In the genomic region with DNA sequence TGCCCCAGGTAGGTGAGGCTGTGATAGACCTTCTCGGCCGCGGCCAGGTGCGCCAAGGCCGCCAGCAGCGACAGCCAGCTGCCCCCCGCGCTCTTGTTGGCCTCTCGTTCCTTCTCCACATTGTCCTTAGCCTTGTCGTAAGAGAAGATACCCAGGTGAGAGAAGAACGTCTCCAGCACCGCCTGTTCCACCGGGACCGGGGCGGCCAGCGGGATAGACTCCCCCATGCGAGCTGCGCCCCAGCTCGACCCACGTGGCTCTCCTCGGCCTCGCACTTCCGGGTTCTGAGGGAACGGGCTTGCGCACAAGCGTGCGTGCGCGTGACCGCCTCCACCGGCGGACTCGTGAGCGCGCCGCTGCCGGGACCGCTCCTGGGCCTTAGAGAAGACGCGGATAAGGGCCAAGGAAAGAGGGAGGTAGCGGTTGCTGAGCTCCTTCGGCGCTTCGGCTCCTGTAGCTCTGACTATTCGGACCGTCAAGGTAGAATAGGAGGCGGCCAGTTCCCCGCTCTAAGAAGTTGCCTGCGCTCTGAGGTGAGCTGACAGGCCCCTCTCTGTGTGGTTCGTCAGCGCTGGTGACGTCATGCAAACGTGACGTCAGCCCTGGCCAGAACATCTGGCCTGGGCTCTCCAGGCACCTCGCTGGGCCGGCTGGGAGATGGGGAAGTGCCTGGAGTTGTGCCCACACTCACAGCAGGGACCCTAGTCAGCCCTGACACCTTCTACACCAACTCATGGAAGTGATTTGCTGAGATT, we compare ENCODE assay signal across 1 cellular context.
TF ChIP-seq lines count a peak whose summit lies in the region.

TSS of gene KICS2 (minus strand) at position 286 of the 755 bp plus-strand sequence. CDS start at position 227, 59 bp downstream.

TF ChIP-seq in HepG2, 621 proteins besides CTCF, POLR2A, EP300 and RAD21 (continued from another document and continues in another):
- TF ChIP-seq, protein P1, sequence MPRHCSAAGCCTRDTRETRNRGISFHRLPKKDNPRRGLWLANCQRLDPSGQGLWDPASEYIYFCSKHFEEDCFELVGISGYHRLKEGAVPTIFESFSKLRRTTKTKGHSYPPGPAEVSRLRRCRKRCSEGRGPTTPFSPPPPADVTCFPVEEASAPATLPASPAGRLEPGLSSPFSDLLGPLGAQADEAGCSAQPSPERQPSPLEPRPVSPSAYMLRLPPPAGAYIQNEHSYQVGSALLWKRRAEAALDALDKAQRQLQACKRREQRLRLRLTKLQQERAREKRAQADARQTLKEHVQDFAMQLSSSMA (CRISPR knock-in tag; IDR thresholded peaks at IDR 0.05), result peak; percentile 71; the same call in 1 of the 2 replicates
- TF ChIP-seq LRRFIP1 (CRISPR knock-in tag; conservative IDR thresholded peaks at IDR 0.05) (no peak), ZNF136 (CRISPR knock-in tag; IDR thresholded peaks at IDR 0.05; ENCODE audit: low read depth) (no peak), ZNF20 (CRISPR knock-in tag; IDR thresholded peaks at IDR 0.05) (no peak), BRCA1 (CRISPR knock-in tag; IDR thresholded peaks at IDR 0.05) (no peak), PHF20 (CRISPR knock-in tag; IDR thresholded peaks at IDR 0.05) (peak; percentile 90), TGIF2 (CRISPR knock-in tag; IDR thresholded peaks at IDR 0.05) (peak; percentile 47), TOE1 (CRISPR knock-in tag; IDR thresholded peaks at IDR 0.05) (no peak), KLF16 (CRISPR knock-in tag; IDR thresholded peaks at IDR 0.05) (peak in 1 of 2 experiments; percentile 88; a peak in 2 of 4 replicates), RBM39 (IDR thresholded peaks at IDR 0.05; ENCODE audit: low read depth, low read length, poor library complexity, severe bottlenecking) (no peak), HNRNPUL1 (IDR thresholded peaks at IDR 0.05; ENCODE audit: low read depth, low read length) (no peak), ERF (CRISPR knock-in tag; IDR thresholded peaks at IDR 0.05) (peak; percentile 72), SUZ12 (IDR thresholded peaks at IDR 0.05; ENCODE audit: low read depth, low read length) (no peak), HMG20B (CRISPR knock-in tag; conservative IDR thresholded peaks at IDR 0.05) (0 out of 2 replicates have a peak, but pooled peaks have one; percentile 10), ZC3H4 (CRISPR knock-in tag; IDR thresholded peaks at IDR 0.05; ENCODE audit: borderline replicate concordance) (0 out of 2 replicates have a peak, but pooled peaks have one; percentile 56), SMAD9 (CRISPR knock-in tag; IDR thresholded peaks at IDR 0.05) (no peak), TRAFD1 (CRISPR knock-in tag; IDR thresholded peaks at IDR 0.05; ENCODE audit: borderline replicate concordance) (no peak), CERS6 (CRISPR knock-in tag; IDR thresholded peaks at IDR 0.05) (no peak), ZNF329 (CRISPR knock-in tag; IDR thresholded peaks at IDR 0.05; ENCODE audit: low read depth) (0 out of 2 replicates have a peak, but pooled peaks have one; percentile 78), ZBTB1 (CRISPR knock-in tag; IDR thresholded peaks at IDR 0.05; ENCODE audit: borderline replicate concordance) (peak; percentile 72; the same call in 1 of the 2 replicates), ZNF280D (CRISPR knock-in tag; IDR thresholded peaks at IDR 0.05) (peak; percentile 86), ZBTB26 (CRISPR knock-in tag; IDR thresholded peaks at IDR 0.05; ENCODE audit: borderline replicate concordance) (no peak; the same call in 1 of the 2 replicates), SOX5 (CRISPR knock-in tag; IDR thresholded peaks at IDR 0.05; ENCODE audit: borderline replicate concordance) (0 out of 2 replicates have a peak, but pooled peaks have one; percentile 40), PHF5A (CRISPR knock-in tag; IDR thresholded peaks at IDR 0.05; ENCODE audit: low read depth, unreplicated experiment) (no peak), CHD4 (IDR thresholded peaks at IDR 0.05; ENCODE audit: borderline replicate concordance, low read length) (no peak), KDM6A (CRISPR knock-in tag; IDR thresholded peaks at IDR 0.05; ENCODE audit: low read depth) (no peak), SMC3 (IDR thresholded peaks at IDR 0.05; ENCODE audit: low read length) (no peak), ZNF343 (CRISPR knock-in tag; IDR thresholded peaks at IDR 0.05) (no peak), HOXA7 (CRISPR knock-in tag; IDR thresholded peaks at IDR 0.05) (no peak), CC2D1A (CRISPR knock-in tag; IDR thresholded peaks at IDR 0.05) (no peak), TCF12 (IDR thresholded peaks at IDR 0.05) (no peak), TCF12 (CRISPR knock-in tag; IDR thresholded peaks at IDR 0.05) (0 out of 2 replicates have a peak, but pooled peaks have one; percentile 21), ZNF446 (CRISPR knock-in tag; IDR thresholded peaks at IDR 0.05) (no peak), XBP1 (CRISPR knock-in tag; IDR thresholded peaks at IDR 0.05) (no peak), PHF21A (CRISPR knock-in tag; IDR thresholded peaks at IDR 0.05) (no peak), NFKB2 (CRISPR knock-in tag; IDR thresholded peaks at IDR 0.05; ENCODE audit: borderline replicate concordance) (peak; percentile 90)
- TF ChIP-seq, protein P2, sequence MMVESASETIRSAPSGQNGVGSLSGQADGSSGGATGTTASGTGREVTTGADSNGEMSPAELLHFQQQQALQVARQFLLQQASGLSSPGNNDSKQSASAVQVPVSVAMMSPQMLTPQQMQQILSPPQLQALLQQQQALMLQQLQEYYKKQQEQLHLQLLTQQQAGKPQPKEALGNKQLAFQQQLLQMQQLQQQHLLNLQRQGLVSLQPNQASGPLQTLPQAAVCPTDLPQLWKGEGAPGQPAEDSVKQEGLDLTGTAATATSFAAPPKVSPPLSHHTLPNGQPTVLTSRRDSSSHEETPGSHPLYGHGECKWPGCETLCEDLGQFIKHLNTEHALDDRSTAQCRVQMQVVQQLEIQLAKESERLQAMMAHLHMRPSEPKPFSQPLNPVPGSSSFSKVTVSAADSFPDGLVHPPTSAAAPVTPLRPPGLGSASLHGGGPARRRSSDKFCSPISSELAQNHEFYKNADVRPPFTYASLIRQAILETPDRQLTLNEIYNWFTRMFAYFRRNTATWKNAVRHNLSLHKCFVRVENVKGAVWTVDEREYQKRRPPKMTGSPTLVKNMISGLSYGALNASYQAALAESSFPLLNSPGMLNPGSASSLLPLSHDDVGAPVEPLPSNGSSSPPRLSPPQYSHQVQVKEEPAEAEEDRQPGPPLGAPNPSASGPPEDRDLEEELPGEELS (CRISPR knock-in tag; IDR thresholded peaks at IDR 0.05), result peak; percentile 39; the same call in 1 of the 2 replicates
- TF ChIP-seq, protein P3, sequence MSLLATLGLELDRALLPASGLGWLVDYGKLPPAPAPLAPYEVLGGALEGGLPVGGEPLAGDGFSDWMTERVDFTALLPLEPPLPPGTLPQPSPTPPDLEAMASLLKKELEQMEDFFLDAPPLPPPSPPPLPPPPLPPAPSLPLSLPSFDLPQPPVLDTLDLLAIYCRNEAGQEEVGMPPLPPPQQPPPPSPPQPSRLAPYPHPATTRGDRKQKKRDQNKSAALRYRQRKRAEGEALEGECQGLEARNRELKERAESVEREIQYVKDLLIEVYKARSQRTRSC (CRISPR knock-in tag; IDR thresholded peaks at IDR 0.05; ENCODE audit: low read depth), result no peak
- TF ChIP-seq, protein P4, sequence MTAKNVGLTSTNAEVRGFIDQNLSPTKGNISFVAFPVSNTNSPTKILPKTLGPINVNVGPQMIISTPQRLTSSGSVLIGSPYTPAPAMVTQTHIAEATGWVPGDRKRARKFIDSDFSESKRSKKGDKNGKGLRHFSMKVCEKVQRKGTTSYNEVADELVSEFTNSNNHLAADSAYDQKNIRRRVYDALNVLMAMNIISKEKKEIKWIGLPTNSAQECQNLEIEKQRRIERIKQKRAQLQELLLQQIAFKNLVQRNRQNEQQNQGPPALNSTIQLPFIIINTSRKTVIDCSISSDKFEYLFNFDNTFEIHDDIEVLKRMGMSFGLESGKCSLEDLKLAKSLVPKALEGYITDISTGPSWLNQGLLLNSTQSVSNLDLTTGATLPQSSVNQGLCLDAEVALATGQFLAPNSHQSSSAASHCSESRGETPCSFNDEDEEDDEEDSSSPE (CRISPR knock-in tag; IDR thresholded peaks at IDR 0.05), result peak; percentile 44; the same call in 1 of the 2 replicates
- TF ChIP-seq, protein P5, sequence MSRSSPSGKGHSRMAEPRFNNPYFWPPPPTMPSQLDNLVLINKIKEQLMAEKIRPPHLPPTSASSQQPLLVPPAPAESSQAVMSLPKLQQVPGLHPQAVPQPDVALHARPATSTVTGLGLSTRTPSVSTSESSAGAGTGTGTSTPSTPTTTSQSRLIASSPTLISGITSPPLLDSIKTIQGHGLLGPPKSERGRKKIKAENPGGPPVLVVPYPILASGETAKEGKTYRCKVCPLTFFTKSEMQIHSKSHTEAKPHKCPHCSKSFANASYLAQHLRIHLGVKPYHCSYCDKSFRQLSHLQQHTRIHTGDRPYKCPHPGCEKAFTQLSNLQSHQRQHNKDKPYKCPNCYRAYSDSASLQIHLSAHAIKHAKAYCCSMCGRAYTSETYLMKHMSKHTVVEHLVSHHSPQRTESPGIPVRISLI (CRISPR knock-in tag; IDR thresholded peaks at IDR 0.05; ENCODE audit: borderline replicate concordance), result no peak
